In genomic region chr19:2207991-2208860, GRCh38 we compare ENCODE assay signal across 7 cellular contexts. TPM values are rescaled to one million over a fixed set of nuclear protein-coding genes. Genes with fewer than 3 reads are reported as not detected.
DNase-seq lines count a peak whose midpoint lies in the region; ATAC-seq, FAIRE-seq and TF ChIP-seq lines count a peak whose summit lies in the region.

No MANE protein-coding gene starts in this region.

- H3K36me3 ChIP-seq in cardiac muscle cell (peaks cover 13% of the 10 kb centered on the region), breast epithelium (peaks cover 5% of the 10 kb centered on the region)

- H3K4me3 ChIP-seq in cardiac muscle cell (no peak overlapping the region), breast epithelium (no peak overlapping the region)

- TF ChIP-seq CTCF in cardiac muscle cell (IDR thresholded peaks at IDR 0.05; ENCODE audit: low read depth, low read length), result peak; percentile 22
- no peak for TF ChIP-seq CTCF in breast epithelium (IDR thresholded peaks at IDR 0.05)

- no peak for ATAC-seq in GM18858 (IDR thresholded peaks at IDR 0.05; ENCODE audit: unreplicated experiment)

- intact Hi-C loops in breast epithelium (cut with DNase I; ENCODE audit: low total_unique reads), result no loop called here

- H3K27ac ChIP-seq in cardiac muscle cell, result peak overlapping the region; percentile 43
- peak overlapping the region in 1 of 2 donors; percentile 3 for H3K27ac ChIP-seq in breast epithelium

- H3K9me3 ChIP-seq in cardiac muscle cell (ENCODE audit: low read depth) (no peaks in the 10 kb centered on the region), breast epithelium (no peaks in the 10 kb centered on the region)

- H3K4me1 ChIP-seq in cardiac muscle cell (ENCODE audit: low read depth) (no peaks in the 10 kb centered on the region), breast epithelium (no peaks in the 10 kb centered on the region)

- peak; percentile 82 for DNase-seq in GM12891 (ENCODE audit: insufficient read length, low spot score)
- DNase-seq in T1000 (lab: John Stamatoyannopoulos, UW), result peak; percentile 76
- peak; percentile 12 to 57 for DNase-seq in cardiac muscle cell (ENCODE audit: low read depth in 1 of 2, low spot score in 1 of 2)
- peak; percentile 34 for DNase-seq in stimulated activated CD8-positive, alpha-beta memory T cell treated with anti-CD3 and anti-CD28 coated beads, Interleukin-4, amount 100 ng/mL, for 24 hours (ENCODE audit: low read depth)
- DNase-seq in breast epithelium (ENCODE audit: low spot score in 2 of 2), result no peak
- no peak for DNase-seq in Ammon's horn (ENCODE audit: low spot score)

- no peaks in the 10 kb centered on the region for H3K27me3 ChIP-seq in cardiac muscle cell
- no peaks in the 10 kb centered on the region for H3K27me3 ChIP-seq in breast epithelium

- no peak for FAIRE-seq in GM12891 (lab: Jason Lieb, UNC)

- TF ChIP-seq POLR2A in GM12891 (IDR thresholded peaks at IDR 0.05; ENCODE audit: low read depth, low read length) (no peak), breast epithelium (IDR thresholded peaks at IDR 0.05) (no peak)

TF ChIP-seq in GM12891, 5 proteins besides CTCF, POLR2A, EP300 and RAD21:
- no peak for TF ChIP-seq TAF1 (IDR thresholded peaks at IDR 0.05; ENCODE audit: low read depth, low read length)
- TF ChIP-seq PAX5 (IDR thresholded peaks at IDR 0.05; ENCODE audit: insufficient read depth, low read length, severe bottlenecking), result peak; percentile 38

RNA-seq across cellular contexts. Expression of gene PLEKHJ1, which starts 27.9 kb away (rescaled TPM):
- polyA plus RNA-seq in GM12891 (2012; ENCODE audit: low read depth, missing spikeins), result 66.6 TPM
- total RNA-seq in cardiac muscle cell (255 and 361 TPM in 2 replicates), breast epithelium (10 to 100 TPM; 44.6 to 52.8 (median 47.4) TPM)
- 297 and 342 TPM in 2 replicates for polyA plus RNA-seq in cardiac muscle cell

RNA-seq across cellular contexts. Expression of gene SF3A2, which starts 28.4 kb away (rescaled TPM):
- polyA plus RNA-seq in GM12891 (2012; ENCODE audit: low read depth, missing spikeins), result 66.1 TPM
- total RNA-seq in cardiac muscle cell (60.6 and 66.9 TPM in 2 replicates), breast epithelium (10 to 100 TPM; 32.6 to 38.0 (median 33.3) TPM)
- 110 and 111 TPM in 2 replicates for polyA plus RNA-seq in cardiac muscle cell

RNA-seq across cellular contexts. Expression of gene AMH, which starts 40.9 kb away (rescaled TPM):
- 0.19 TPM for polyA plus RNA-seq in GM12891 (2012; ENCODE audit: low read depth, missing spikeins)
- total RNA-seq in cardiac muscle cell, result 24.1 and 45.6 TPM in 2 replicates
- polyA plus RNA-seq in cardiac muscle cell, result 23.2 and 71.4 TPM in 2 replicates
- total RNA-seq in breast epithelium, result 1 to 10 TPM in 2 of 3 donors, not detected in 1; 2.5 to 3.9 TPM

RNA-seq across cellular contexts. Expression of gene DOT1L, which starts 44.5 kb away (rescaled TPM):
- polyA plus RNA-seq in GM12891 (2012; ENCODE audit: low read depth, missing spikeins), result 18.5 TPM
- total RNA-seq in cardiac muscle cell (25.3 and 53.8 TPM in 2 replicates), breast epithelium (10 to 100 TPM in 1 of 3 donors, 1 to 10 TPM in 2; 7.7 to 10.2 (median 8.0) TPM)
- 15.6 and 19.1 TPM in 2 replicates for polyA plus RNA-seq in cardiac muscle cell

RNA-seq across cellular contexts. Expression of gene JSRP1, which starts 48.0 kb away (rescaled TPM):
- polyA plus RNA-seq in GM12891 (2012; ENCODE audit: low read depth, missing spikeins), result 0.41 TPM
- 1.9 and 5.4 TPM in 2 replicates for total RNA-seq in cardiac muscle cell
- polyA plus RNA-seq in cardiac muscle cell, result 0.79 and 4.2 TPM in 2 replicates
- 1 to 10 TPM in 2 of 3 donors, not detected in 1; 1.0 to 2.3 TPM for total RNA-seq in breast epithelium

Comparison
In these comparisons a context has a peak if more than half of its experiments do, and no peak if none do; other contexts are left out.
1. DNase-seq: peak in GM12891 (single experiment), T1000 (single experiment), cardiac muscle cell (2 of 2) and stimulated activated CD8-positive, alpha-beta memory T cell treated with anti-CD3 and anti-CD28 coated beads, Interleukin-4, amount 100 ng/mL, for 24 hours (single experiment); none in breast epithelium (0 of 2) and Ammon's horn (single experiment).